Comparison of ENCODE assay signal across 8 cellular contexts in genomic region chr4:1288786-1289185, GRCh38. TPM values are rescaled to one million over a fixed set of nuclear protein-coding genes. Genes with fewer than 3 reads are reported as not detected.
DNase-seq lines count a peak whose midpoint lies in the region; ATAC-seq lines count a peak whose summit lies in the region.

No MANE protein-coding gene starts in this region.

- peak overlapping the region; percentile 82; the same call in 1 of the 2 replicates for H3K4me3 ChIP-seq in iPS DF 6.9 (ENCODE audit: low read length)

- CTCF ChIA-PET in activated CD4-positive, alpha-beta memory T cell treated with anti-CD3 and anti-CD28 coated beads for 36 hours (lab: Charles Lee) = interaction anchor here (0.9 to 2.3 kb wide), 9 partner anchors 17 to 158 kb away, joined by 3 to 10 read pairs (median 6); partner anchors contain the start of gene UVSSA

- peaks cover 3% of the 10 kb centered on the region for H3K36me3 Mint-ChIP-seq in activated CD4-positive, alpha-beta memory T cell treated with anti-CD3 and anti-CD28 coated beads for 36 hours
- peaks cover 5% of the 10 kb centered on the region for H3K36me3 Mint-ChIP-seq in stimulated activated memory B cell treated with anti-CD40 and anti-IgM and Interleukin-4, amounts not matched to agents 10 μg/mL and 1 μg/mL and 100 μg/mL, for 72 hours

- no peaks in the 10 kb centered on the region for H3K27me3 ChIP-seq in iPS DF 6.9 (ENCODE audit: control insufficient read depth, insufficient read depth, low read length)

- intact Hi-C loops in activated CD4-positive, alpha-beta memory T cell treated with anti-CD3 and anti-CD28 coated beads for 36 hours (cut with micrococcal nuclease) = loop anchor here (1.0 to 5.0 kb wide), 6 partner anchors 16 to 276 kb away; partner anchors contain the start of genes CTBP1, FGFRL1 and UVSSA

- H3K9me3 ChIP-seq in iPS DF 6.9 (ENCODE audit: control insufficient read depth, insufficient read depth, low read length) = no peaks in the 10 kb centered on the region

- H3K4me1 Mint-ChIP-seq in activated CD4-positive, alpha-beta memory T cell treated with anti-CD3 and anti-CD28 coated beads for 36 hours (ENCODE audit: low read depth) = peaks cover 30% of the 10 kb centered on the region
- peaks cover 41% of the 10 kb centered on the region for H3K4me1 Mint-ChIP-seq in stimulated activated memory B cell treated with anti-CD40 and anti-IgM and Interleukin-4, amounts not matched to agents 10 μg/mL and 1 μg/mL and 100 μg/mL, for 72 hours

- no peak overlapping the region for H3K27ac ChIP-seq in iPS DF 6.9 (ENCODE audit: low read length)

- H3K27ac Mint-ChIP-seq in activated CD4-positive, alpha-beta memory T cell treated with anti-CD3 and anti-CD28 coated beads for 36 hours = peak overlapping the region; percentile 87
- peak overlapping the region; percentile 86 for H3K27ac Mint-ChIP-seq in stimulated activated memory B cell treated with anti-CD40 and anti-IgM and Interleukin-4, amounts not matched to agents 10 μg/mL and 1 μg/mL and 100 μg/mL, for 72 hours

- peaks cover 4% of the 10 kb centered on the region for H3K9me3 Mint-ChIP-seq in activated CD4-positive, alpha-beta memory T cell treated with anti-CD3 and anti-CD28 coated beads for 36 hours
- peaks cover 4% of the 10 kb centered on the region for H3K9me3 Mint-ChIP-seq in stimulated activated memory B cell treated with anti-CD40 and anti-IgM and Interleukin-4, amounts not matched to agents 10 μg/mL and 1 μg/mL and 100 μg/mL, for 72 hours

- peak overlapping the region; percentile 96 for H3K4me3 Mint-ChIP-seq in activated CD4-positive, alpha-beta memory T cell treated with anti-CD3 and anti-CD28 coated beads for 36 hours
- peak overlapping the region; percentile 93 for H3K4me3 Mint-ChIP-seq in stimulated activated memory B cell treated with anti-CD40 and anti-IgM and Interleukin-4, amounts not matched to agents 10 μg/mL and 1 μg/mL and 100 μg/mL, for 72 hours

- ATAC-seq in stimulated activated memory B cell treated with anti-CD40 and anti-IgM and Interleukin-4, amounts not matched to agents 10 μg/mL and 1 μg/mL and 100 μg/mL, for 72 hours = no peak
- no peak for ATAC-seq in HG03139 (IDR thresholded peaks at IDR 0.05; ENCODE audit: unreplicated experiment)

- no CpG with 5 or more reads among the region's 7 CpGs for WGBS in iPS DF 6.9 (ENCODE audit: insufficient coverage, insufficient read length)

- no peaks in the 10 kb centered on the region for H3K36me3 ChIP-seq in iPS DF 6.9 (ENCODE audit: control insufficient read depth, insufficient read depth, low read length)

- H3K4me1 ChIP-seq in iPS DF 6.9 (ENCODE audit: control insufficient read depth, insufficient read depth, low read length) = 0 out of 2 replicates have a peak, but pooled peaks cover under 1% of the 10 kb centered on the region

- POLR2A ChIA-PET in activated CD4-positive, alpha-beta memory T cell treated with anti-CD3 and anti-CD28 coated beads for 36 hours (lab: Charles Lee) = interaction anchor here (0.6 to 3.8 kb wide), 8 partner anchors 12 to 58 kb away, joined by 3 to 25 read pairs (median 4); partner anchors contain the start of genes CTBP1 and UVSSA

- no peaks in the 10 kb centered on the region for H3K27me3 Mint-ChIP-seq in activated CD4-positive, alpha-beta memory T cell treated with anti-CD3 and anti-CD28 coated beads for 36 hours
- no peaks in the 10 kb centered on the region for H3K27me3 Mint-ChIP-seq in stimulated activated memory B cell treated with anti-CD40 and anti-IgM and Interleukin-4, amounts not matched to agents 10 μg/mL and 1 μg/mL and 100 μg/mL, for 72 hours

- DNase-seq in NCI-H510A treated with DMSO at 0.1 percent for 48 hours (lab: John Stamatoyannopoulos, UW) (peak; percentile 28), NCI-H510A (lab: John Stamatoyannopoulos, UW) (no peak), iPS DF 6.9 (ENCODE audit: low read depth, low spot score) (no peak), glomerular visceral epithelial cell (ENCODE audit: extremely low spot score) (no peak), AG20443 (ENCODE audit: low spot score) (no peak)
- DNase-seq in activated CD4-positive, alpha-beta memory T cell treated with anti-CD3 and anti-CD28 coated beads for 36 hours = no peak

RNA-seq across cellular contexts. Expression of gene MAEA, which starts 0.9 kb away (rescaled TPM):
- total RNA-seq in activated CD4-positive, alpha-beta memory T cell treated with anti-CD3 and anti-CD28 coated beads for 36 hours = 10 to 100 TPM; 47.3 to 50.3 TPM

RNA-seq across cellular contexts. Expression of gene CTBP1, which starts 39.9 kb away (rescaled TPM):
- 100 to 1,000 TPM; 154 to 162 TPM for total RNA-seq in activated CD4-positive, alpha-beta memory T cell treated with anti-CD3 and anti-CD28 coated beads for 36 hours

RNA-seq across cellular contexts. Expression of gene UVSSA, which starts 58.2 kb away (rescaled TPM):
- 10 to 100 TPM; 20.2 to 21.5 TPM for total RNA-seq in activated CD4-positive, alpha-beta memory T cell treated with anti-CD3 and anti-CD28 coated beads for 36 hours
